ENCODE assay signal across 1 cellular context in the genomic region with DNA sequence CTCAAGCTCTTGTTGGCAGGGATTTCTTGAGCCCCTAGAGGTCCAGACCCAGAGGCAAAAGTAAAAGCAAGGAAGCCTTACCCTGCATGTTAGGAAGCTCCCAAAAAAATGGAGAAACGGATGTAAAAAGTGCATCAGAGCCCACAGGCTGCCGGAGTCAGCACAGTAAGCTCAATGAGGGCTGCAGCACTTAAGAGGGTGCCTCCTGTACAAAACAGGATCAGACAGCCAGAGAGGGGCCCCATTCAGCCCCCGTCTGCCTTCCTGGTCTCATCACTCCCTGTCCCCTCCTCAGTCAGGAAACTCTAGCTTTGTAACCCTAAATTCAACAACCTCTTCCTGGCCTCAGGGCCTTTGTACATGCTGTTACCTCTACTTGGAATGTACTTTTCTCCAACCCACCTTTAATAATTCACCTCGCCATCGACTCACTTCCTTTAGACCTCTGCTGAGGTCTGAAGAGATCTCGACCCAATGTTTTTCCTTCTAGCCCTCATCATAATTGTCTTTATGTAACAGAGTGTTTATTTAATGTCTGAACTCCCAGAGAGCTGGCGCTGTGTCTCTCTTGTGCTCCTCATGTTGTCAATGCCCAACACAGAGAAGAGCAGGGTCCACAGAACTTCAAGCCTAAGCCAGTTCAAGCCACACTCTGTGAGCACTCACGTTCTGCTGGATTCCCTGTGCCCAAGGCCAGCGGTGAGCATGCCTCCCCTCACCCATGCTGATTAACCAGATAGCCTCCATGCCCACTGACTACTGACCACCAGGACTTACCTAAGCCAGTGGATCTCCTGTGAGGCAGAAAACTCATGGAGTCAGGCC.
TF ChIP-seq lines count a peak whose summit lies in the region.

No MANE protein-coding gene starts in this region.

TF ChIP-seq in H1, 55 proteins besides CTCF, POLR2A, EP300 and RAD21:
- no peak for TF ChIP-seq GTF2F1 (IDR thresholded peaks at IDR 0.05; ENCODE audit: borderline replicate concordance, low read depth, low read length)
- no peak for TF ChIP-seq SIRT6 (IDR thresholded peaks at IDR 0.05; ENCODE audit: low read length)
- no peak for TF ChIP-seq TAF7 (optimal IDR thresholded peaks at IDR 0.05; ENCODE audit: borderline replicate concordance, low read depth, low read length)
- TF ChIP-seq SAP30 (IDR thresholded peaks at IDR 0.05; ENCODE audit: insufficient read depth, insufficient replicate concordance, low read length), result no peak
TF ChIP-seq in H1: peak in this region for 0.
